Comparison of ENCODE assay signal across 8 cellular contexts in genomic region chr19:38665950-38666661, GRCh38. TPM values are rescaled to one million over a fixed set of nuclear protein-coding genes. Genes with fewer than 3 reads are reported as not detected.
A peak's percentile ranks its signal among the peaks of the same experiment; 100 is the strongest.
DNase-seq lines count a peak whose midpoint lies in the region; ATAC-seq and TF ChIP-seq lines count a peak whose summit lies in the region.

No MANE protein-coding gene starts in this region.

- peaks cover 52% of the 10 kb centered on the region for H3K36me3 ChIP-seq in WERI-Rb-1

- no peak for TF ChIP-seq CTCF in WERI-Rb-1 (IDR thresholded peaks at IDR 0.05; ENCODE audit: low read depth, low read length)

- H3K27me3 ChIP-seq in WERI-Rb-1 (ENCODE audit: insufficient read depth, low read depth, severe bottlenecking): no peaks in the 10 kb centered on the region

- intact Hi-C loops in left ventricle myocardium superior (cut with micrococcal nuclease): no loop called here

- DNase-seq in ELF-1 (ENCODE audit: low read depth, low spot score): peak; percentile 97
- no peak for DNase-seq in WERI-Rb-1
- peak; percentile 74 for DNase-seq in left ventricle myocardium superior
- DNase-seq in renal cortical epithelial cell (ENCODE audit: low read depth): peak; percentile 78
- no peak for DNase-seq in stimulated activated CD4-positive, alpha-beta T cell treated with anti-CD3 and anti-CD28 coated beads, Interleukin-4, amount 100 ng/mL, for 1 hour
- DNase-seq in superior temporal gyrus (ENCODE audit: extremely low spot score): no peak

- no peaks in the 10 kb centered on the region for H3K9me3 ChIP-seq in WERI-Rb-1 (ENCODE audit: severe bottlenecking)

- peak overlapping the region; percentile 73 for H3K27ac ChIP-seq in WERI-Rb-1

- H3K4me3 ChIP-seq in WERI-Rb-1 (ENCODE audit: low read depth, low read length): no peak overlapping the region

- peak; percentile 60 for ATAC-seq in left ventricle myocardium superior
- ATAC-seq in GM21526 (IDR thresholded peaks at IDR 0.05; ENCODE audit: low FRiP score, unreplicated experiment): no peak
- ATAC-seq in GM21515 (IDR thresholded peaks at IDR 0.05; ENCODE audit: unreplicated experiment): no peak

RNA-seq across cellular contexts. Expression of gene ACTN4, which starts 18.7 kb away (rescaled TPM):
- total RNA-seq in left ventricle myocardium superior: 131 TPM
- total RNA-seq in renal cortical epithelial cell: 513 and 1,377 TPM in 2 replicates

RNA-seq across cellular contexts. Expression of gene EIF3K, which starts 47.1 kb away (rescaled TPM):
- total RNA-seq in left ventricle myocardium superior (674 TPM), renal cortical epithelial cell (328 and 420 TPM in 2 replicates)

RNA-seq across cellular contexts. Expression of gene MAP4K1, which starts 48.4 kb away (rescaled TPM):
- 1.8 TPM for total RNA-seq in left ventricle myocardium superior
- 0.25 TPM in 1 of 2 replicates, not detected in the other for total RNA-seq in renal cortical epithelial cell

Comparison
In these comparisons a context has a peak if more than half of its experiments do, and no peak if none do; other contexts are left out.
1. DNase-seq: peak in ELF-1 (single experiment), left ventricle myocardium superior (single experiment) and renal cortical epithelial cell (single experiment); none in WERI-Rb-1 (single experiment), stimulated activated CD4-positive, alpha-beta T cell treated with anti-CD3 and anti-CD28 coated beads, Interleukin-4, amount 100 ng/mL, for 1 hour (single experiment) and superior temporal gyrus (single experiment).